ENCODE assay signal across 1 cellular context in the genomic region with DNA sequence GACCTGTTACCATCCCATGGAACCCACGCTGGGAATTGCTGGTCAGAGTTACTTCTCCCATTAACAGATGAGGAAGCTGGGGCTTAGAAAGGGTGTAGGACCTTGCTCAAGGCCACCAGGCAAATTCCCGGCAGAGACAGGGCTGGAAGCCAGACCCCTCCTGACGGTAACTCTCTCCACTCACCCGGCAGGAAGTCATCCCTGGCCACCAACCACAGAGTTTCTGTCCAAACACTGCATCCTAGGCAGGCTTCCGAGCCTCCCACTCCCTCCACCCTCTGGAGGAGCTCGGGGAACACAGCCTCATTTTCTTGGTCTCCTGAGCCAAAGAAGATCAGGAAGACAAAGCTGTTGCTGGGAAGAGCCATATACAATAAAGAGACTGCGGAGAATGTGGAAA.
A peak's percentile ranks its signal among the peaks of the same experiment; 100 is the strongest.
TF ChIP-seq lines count a peak whose summit lies in the region.

No MANE protein-coding gene starts in this region.

TF ChIP-seq in HepG2, 621 proteins besides CTCF, POLR2A, EP300 and RAD21:
- 0 out of 2 replicates have a peak, but pooled peaks have one; percentile 16 for TF ChIP-seq ZNF331 (CRISPR knock-in tag; IDR thresholded peaks at IDR 0.05)
- TF ChIP-seq ISL2 (CRISPR knock-in tag; IDR thresholded peaks at IDR 0.05) = no peak
- no peak for TF ChIP-seq PAX8 (CRISPR knock-in tag; IDR thresholded peaks at IDR 0.05; ENCODE audit: borderline replicate concordance)
- 0 out of 2 replicates have a peak, but pooled peaks have one; percentile 50 for TF ChIP-seq NFKBIZ (CRISPR knock-in tag; IDR thresholded peaks at IDR 0.05)
- TF ChIP-seq, protein P1, sequence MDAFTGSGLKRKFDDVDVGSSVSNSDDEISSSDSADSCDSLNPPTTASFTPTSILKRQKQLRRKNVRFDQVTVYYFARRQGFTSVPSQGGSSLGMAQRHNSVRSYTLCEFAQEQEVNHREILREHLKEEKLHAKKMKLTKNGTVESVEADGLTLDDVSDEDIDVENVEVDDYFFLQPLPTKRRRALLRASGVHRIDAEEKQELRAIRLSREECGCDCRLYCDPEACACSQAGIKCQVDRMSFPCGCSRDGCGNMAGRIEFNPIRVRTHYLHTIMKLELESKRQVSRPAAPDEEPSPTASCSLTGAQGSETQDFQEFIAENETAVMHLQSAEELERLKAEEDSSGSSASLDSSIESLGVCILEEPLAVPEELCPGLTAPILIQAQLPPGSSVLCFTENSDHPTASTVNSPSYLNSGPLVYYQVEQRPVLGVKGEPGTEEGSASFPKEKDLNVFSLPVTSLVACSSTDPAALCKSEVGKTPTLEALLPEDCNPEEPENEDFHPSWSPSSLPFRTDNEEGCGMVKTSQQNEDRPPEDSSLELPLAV (CRISPR knock-in tag; conservative IDR thresholded peaks at IDR 0.05; ENCODE audit: low read depth) = no peak
- no peak for TF ChIP-seq ZNF550 (CRISPR knock-in tag; IDR thresholded peaks at IDR 0.05; ENCODE audit: borderline replicate concordance)
- TF ChIP-seq ZNF839 (CRISPR knock-in tag; IDR thresholded peaks at IDR 0.05; ENCODE audit: borderline replicate concordance) = no peak
- TF ChIP-seq ZNF644 (CRISPR knock-in tag; IDR thresholded peaks at IDR 0.05; ENCODE audit: low read depth) = no peak
- TF ChIP-seq NCOA2 (CRISPR knock-in tag; IDR thresholded peaks at IDR 0.05) = peak; percentile 46; the same call in 1 of the 2 replicates
- TF ChIP-seq, protein P2, sequence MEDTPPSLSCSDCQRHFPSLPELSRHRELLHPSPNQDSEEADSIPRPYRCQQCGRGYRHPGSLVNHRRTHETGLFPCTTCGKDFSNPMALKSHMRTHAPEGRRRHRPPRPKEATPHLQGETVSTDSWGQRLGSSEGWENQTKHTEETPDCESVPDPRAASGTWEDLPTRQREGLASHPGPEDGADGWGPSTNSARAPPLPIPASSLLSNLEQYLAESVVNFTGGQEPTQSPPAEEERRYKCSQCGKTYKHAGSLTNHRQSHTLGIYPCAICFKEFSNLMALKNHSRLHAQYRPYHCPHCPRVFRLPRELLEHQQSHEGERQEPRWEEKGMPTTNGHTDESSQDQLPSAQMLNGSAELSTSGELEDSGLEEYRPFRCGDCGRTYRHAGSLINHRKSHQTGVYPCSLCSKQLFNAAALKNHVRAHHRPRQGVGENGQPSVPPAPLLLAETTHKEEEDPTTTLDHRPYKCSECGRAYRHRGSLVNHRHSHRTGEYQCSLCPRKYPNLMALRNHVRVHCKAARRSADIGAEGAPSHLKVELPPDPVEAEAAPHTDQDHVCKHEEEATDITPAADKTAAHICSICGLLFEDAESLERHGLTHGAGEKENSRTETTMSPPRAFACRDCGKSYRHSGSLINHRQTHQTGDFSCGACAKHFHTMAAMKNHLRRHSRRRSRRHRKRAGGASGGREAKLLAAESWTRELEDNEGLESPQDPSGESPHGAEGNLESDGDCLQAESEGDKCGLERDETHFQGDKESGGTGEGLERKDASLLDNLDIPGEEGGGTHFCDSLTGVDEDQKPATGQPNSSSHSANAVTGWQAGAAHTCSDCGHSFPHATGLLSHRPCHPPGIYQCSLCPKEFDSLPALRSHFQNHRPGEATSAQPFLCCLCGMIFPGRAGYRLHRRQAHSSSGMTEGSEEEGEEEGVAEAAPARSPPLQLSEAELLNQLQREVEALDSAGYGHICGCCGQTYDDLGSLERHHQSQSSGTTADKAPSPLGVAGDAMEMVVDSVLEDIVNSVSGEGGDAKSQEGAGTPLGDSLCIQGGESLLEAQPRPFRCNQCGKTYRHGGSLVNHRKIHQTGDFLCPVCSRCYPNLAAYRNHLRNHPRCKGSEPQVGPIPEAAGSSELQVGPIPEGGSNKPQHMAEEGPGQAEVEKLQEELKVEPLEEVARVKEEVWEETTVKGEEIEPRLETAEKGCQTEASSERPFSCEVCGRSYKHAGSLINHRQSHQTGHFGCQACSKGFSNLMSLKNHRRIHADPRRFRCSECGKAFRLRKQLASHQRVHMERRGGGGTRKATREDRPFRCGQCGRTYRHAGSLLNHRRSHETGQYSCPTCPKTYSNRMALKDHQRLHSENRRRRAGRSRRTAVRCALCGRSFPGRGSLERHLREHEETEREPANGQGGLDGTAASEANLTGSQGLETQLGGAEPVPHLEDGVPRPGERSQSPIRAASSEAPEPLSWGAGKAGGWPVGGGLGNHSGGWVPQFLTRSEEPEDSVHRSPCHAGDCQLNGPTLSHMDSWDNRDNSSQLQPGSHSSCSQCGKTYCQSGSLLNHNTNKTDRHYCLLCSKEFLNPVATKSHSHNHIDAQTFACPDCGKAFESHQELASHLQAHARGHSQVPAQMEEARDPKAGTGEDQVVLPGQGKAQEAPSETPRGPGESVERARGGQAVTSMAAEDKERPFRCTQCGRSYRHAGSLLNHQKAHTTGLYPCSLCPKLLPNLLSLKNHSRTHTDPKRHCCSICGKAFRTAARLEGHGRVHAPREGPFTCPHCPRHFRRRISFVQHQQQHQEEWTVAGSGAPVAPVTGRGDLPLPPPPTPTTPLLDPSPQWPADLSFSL (CRISPR knock-in tag; IDR thresholded peaks at IDR 0.05) = no peak
